Comparison of ENCODE assay signal across 1 cellular context in genomic region chr15:67097424-67097823, GRCh38.
TF ChIP-seq lines count a peak whose summit lies in the region.

No MANE protein-coding gene starts in this region.

TF ChIP-seq in HepG2, 621 proteins besides CTCF, POLR2A, EP300 and RAD21:
- TF ChIP-seq ZNF629 (CRISPR knock-in tag; conservative IDR thresholded peaks at IDR 0.05) (peak; percentile 93), MTF1 (CRISPR knock-in tag; IDR thresholded peaks at IDR 0.05) (no peak)
